8 cellular contexts compared by ENCODE assay signal in the genomic region with DNA sequence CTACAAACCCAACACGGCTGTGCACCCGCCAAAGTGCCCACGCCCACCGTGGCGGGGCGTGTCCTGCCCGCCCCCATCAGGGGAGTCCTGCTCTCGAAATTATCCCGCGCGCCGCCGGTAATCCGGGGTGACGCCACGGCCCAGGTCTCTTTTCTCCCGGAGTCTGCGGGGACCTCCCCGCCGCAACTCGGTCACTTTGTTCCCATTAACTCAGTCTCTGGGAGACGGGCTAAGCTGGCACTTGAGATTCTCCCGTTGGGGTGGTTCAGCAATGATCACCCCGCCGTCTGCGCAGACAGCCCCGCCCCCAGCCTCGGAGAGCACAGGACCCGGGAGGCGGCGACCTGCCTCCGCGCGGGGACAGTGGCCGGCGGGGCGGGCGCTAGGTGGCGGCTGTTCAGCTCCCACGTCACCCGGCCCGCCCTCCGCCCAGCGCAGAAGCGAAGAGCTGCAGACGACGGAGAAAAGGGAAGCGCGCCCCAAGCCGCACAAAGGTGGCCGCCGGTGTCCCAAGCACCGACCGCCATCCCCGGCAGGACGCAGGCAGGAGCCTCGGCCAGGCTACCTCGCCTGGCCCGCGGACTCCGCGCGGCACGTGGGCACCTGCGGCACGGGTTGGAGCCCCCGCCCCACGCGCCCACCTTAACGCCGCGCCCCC. TPM values are rescaled to one million over a fixed set of nuclear protein-coding genes. Genes with fewer than 3 reads are reported as not detected.
DNase-seq lines count a peak whose midpoint lies in the region; ATAC-seq and TF ChIP-seq lines count a peak whose summit lies in the region.

No MANE protein-coding gene starts in this region.

- H3K9me3 Mint-ChIP-seq in activated CD4-positive, alpha-beta T cell treated with anti-CD3 and anti-CD28 coated beads, Interleukin-2, amount 10 ng/mL, durations not matched to agents 24 days and 14 days: peaks cover 3% of the 10 kb centered on the region
- no peaks in the 10 kb centered on the region for H3K9me3 Mint-ChIP-seq in memory B cell

- peaks cover 0 to 28% (median 6%) of the 10 kb centered on the region in 45 donors for H3K27me3 ChIP-seq in dorsolateral prefrontal cortex

- H3K4me3 Mint-ChIP-seq in activated CD4-positive, alpha-beta T cell treated with anti-CD3 and anti-CD28 coated beads, Interleukin-2, amount 10 ng/mL, durations not matched to agents 24 days and 14 days: peak overlapping the region; percentile 92
- peak overlapping the region; percentile 90 for H3K4me3 Mint-ChIP-seq in memory B cell

- peak overlapping the region; percentile 91 for H3K27ac Mint-ChIP-seq in activated CD4-positive, alpha-beta T cell treated with anti-CD3 and anti-CD28 coated beads, Interleukin-2, amount 10 ng/mL, durations not matched to agents 24 days and 14 days
- peak overlapping the region; percentile 96 for H3K27ac Mint-ChIP-seq in memory B cell

- peaks cover 41% of the 10 kb centered on the region for H3K4me1 Mint-ChIP-seq in activated CD4-positive, alpha-beta T cell treated with anti-CD3 and anti-CD28 coated beads, Interleukin-2, amount 10 ng/mL, durations not matched to agents 24 days and 14 days
- H3K4me1 Mint-ChIP-seq in memory B cell: peaks cover 30% of the 10 kb centered on the region

- peak overlapping the region; percentile 59 for H3K4me3 ChIP-seq in AG10803 (ENCODE audit: low read length)
- H3K4me3 ChIP-seq in dorsolateral prefrontal cortex: peak overlapping the region; percentile 48 to 85 (median 72)

- ATAC-seq in GM18873 (IDR thresholded peaks at IDR 0.05; ENCODE audit: low FRiP score, unreplicated experiment) (peak; percentile 69), HG03103 (IDR thresholded peaks at IDR 0.05; ENCODE audit: low read depth, unreplicated experiment) (peak; percentile 79), memory B cell (ENCODE audit: low read depth) (peak; percentile 87)

- peak overlapping the region in 19 of 59 donors; percentile 6 to 67 (median 47) for H3K27ac ChIP-seq in dorsolateral prefrontal cortex

- intact Hi-C loops in activated CD4-positive, alpha-beta T cell treated with anti-CD3 and anti-CD28 coated beads, Interleukin-2, amount 10 ng/mL, durations not matched to agents 24 days and 14 days (cut with micrococcal nuclease): loop anchor here (1.0 to 10.0 kb wide), 7 partner anchors 9 to 1119 kb away; a partner anchor contains a TSS
- intact Hi-C loops in dorsolateral prefrontal cortex (cut with DNase I): no loop called here

- no peak for TF ChIP-seq CTCF in AG10803 (conservative IDR thresholded peaks at IDR 0.05; ENCODE audit: low read length)
- peak in 43 of 56 donors; percentile 9 to 64 (median 34) for TF ChIP-seq CTCF in dorsolateral prefrontal cortex (IDR thresholded peaks at IDR 0.05 in 54 of 56, conservative IDR thresholded peaks at IDR 0.05 in 2 of 56; ENCODE audit: low read depth in 1 of 56, partially characterized antibody in 56 of 56)

- peak; percentile 4 for DNase-seq in AG10803 (ENCODE audit: low read depth)
- DNase-seq in NCI-H510A (lab: John Stamatoyannopoulos, UW): peak; percentile 24
- peak; percentile 97 for DNase-seq in activated CD4-positive, alpha-beta T cell treated with anti-CD3 and anti-CD28 coated beads, Interleukin-2, amount 10 ng/mL, durations not matched to agents 24 days and 14 days
- DNase-seq in dorsolateral prefrontal cortex: peak; percentile 40 to 82 (median 66)
- peak; percentile 91 for DNase-seq in memory B cell (ENCODE audit: low spot score in 2 of 2)
- DNase-seq in stimulated activated CD8-positive, alpha-beta memory T cell treated with anti-CD3 and anti-CD28 coated beads, Interleukin-12 subunit alpha, Interleukin-12 subunit beta, amount 100 ng/mL, for 4 hours (ENCODE audit: low read depth): peak; percentile 85

- H3K27me3 Mint-ChIP-seq in activated CD4-positive, alpha-beta T cell treated with anti-CD3 and anti-CD28 coated beads, Interleukin-2, amount 10 ng/mL, durations not matched to agents 24 days and 14 days: no peaks in the 10 kb centered on the region
- H3K27me3 Mint-ChIP-seq in memory B cell: no peaks in the 10 kb centered on the region

- H3K36me3 Mint-ChIP-seq in activated CD4-positive, alpha-beta T cell treated with anti-CD3 and anti-CD28 coated beads, Interleukin-2, amount 10 ng/mL, durations not matched to agents 24 days and 14 days (ENCODE audit: low read depth): no peaks in the 10 kb centered on the region
- no peaks in the 10 kb centered on the region for H3K36me3 Mint-ChIP-seq in memory B cell

RNA-seq across cellular contexts. Expression of a gene that starts 31.5 kb away (rescaled TPM):
- 214 and 217 TPM in 2 replicates for total RNA-seq in activated CD4-positive, alpha-beta T cell treated with anti-CD3 and anti-CD28 coated beads, Interleukin-2, amount 10 ng/mL, durations not matched to agents 24 days and 14 days
- total RNA-seq in dorsolateral prefrontal cortex: 10 to 100 TPM; 62.2 to 97.4 (median 77.0) TPM

RNA-seq across cellular contexts. Expression of a gene that starts 55.8 kb away (rescaled TPM):
- 14.6 and 19.8 TPM in 2 replicates for total RNA-seq in activated CD4-positive, alpha-beta T cell treated with anti-CD3 and anti-CD28 coated beads, Interleukin-2, amount 10 ng/mL, durations not matched to agents 24 days and 14 days
- total RNA-seq in dorsolateral prefrontal cortex: 10 to 100 TPM in 117 of 120 experiments, 1 to 10 TPM in 3; 8.9 to 34.8 (median 17.9) TPM

Comparison
In these comparisons a context has a peak if more than half of its experiments do, and no peak if none do; other contexts are left out.
1. DNase-seq: peak in every context shown above with its lines; median percentile 97 in activated CD4-positive, alpha-beta T cell treated with anti-CD3 and anti-CD28 coated beads, Interleukin-2, amount 10 ng/mL, durations not matched to agents 24 days and 14 days; 91 in memory B cell; 85 in stimulated activated CD8-positive, alpha-beta memory T cell treated with anti-CD3 and anti-CD28 coated beads, Interleukin-12 subunit alpha, Interleukin-12 subunit beta, amount 100 ng/mL, for 4 hours; 66 in dorsolateral prefrontal cortex; 24 in NCI-H510A; 4 in AG10803.